In the genomic region with DNA sequence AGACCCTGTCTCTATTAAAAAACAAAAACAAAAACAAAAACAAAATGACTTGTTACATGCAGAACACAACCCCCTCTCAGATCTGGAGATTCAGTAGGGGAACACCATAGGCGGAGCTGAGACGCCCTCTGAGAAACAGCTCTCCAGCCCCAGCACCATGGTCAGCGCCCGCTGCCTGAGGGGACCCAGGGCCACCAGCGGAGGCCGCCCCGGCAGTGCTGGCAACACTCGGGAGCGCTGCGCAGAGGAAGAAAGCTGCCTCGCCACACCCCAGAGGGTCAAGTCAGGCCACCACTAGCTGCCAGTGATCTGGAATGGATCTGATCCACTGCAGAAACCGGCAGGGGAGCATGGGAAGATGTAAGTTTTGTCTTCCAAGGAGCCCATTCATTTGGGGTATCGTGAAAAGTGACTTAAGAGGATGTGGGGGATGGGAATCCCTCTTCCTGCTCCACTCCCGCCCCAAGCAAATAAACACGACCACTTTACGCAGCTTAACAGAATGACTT, we compare ENCODE assay signal across 8 cellular contexts. TPM values are rescaled to one million over a fixed set of nuclear protein-coding genes. Genes with fewer than 3 reads are reported as not detected.
DNase-seq lines count a peak whose midpoint lies in the region; ATAC-seq and TF ChIP-seq lines count a peak whose summit lies in the region.

No MANE protein-coding gene starts in this region.

- H3K27me3 Mint-ChIP-seq in dendritic cell treated with granulocyte-macrophage colony-stimulating factor and Interleukin-4, amounts not matched to agents 40 ng/mL and 50 ng/mL, for 4 days, result peaks cover 88% of the 10 kb centered on the region
- H3K27me3 Mint-ChIP-seq in mesothelial cell of epicardium (ENCODE audit: low read depth), result peaks cover 90% of the 10 kb centered on the region

- H3K27ac ChIP-seq in RWPE2 (ENCODE audit: poor library complexity, severe bottlenecking), result no peak overlapping the region

- intact Hi-C loops in dendritic cell treated with granulocyte-macrophage colony-stimulating factor and Interleukin-4, amounts not matched to agents 40 ng/mL and 50 ng/mL, for 4 days (cut with micrococcal nuclease), result no loop called here

- H3K4me3 ChIP-seq in RWPE2 (ENCODE audit: severe bottlenecking), result no peak overlapping the region

- H3K36me3 Mint-ChIP-seq in dendritic cell treated with granulocyte-macrophage colony-stimulating factor and Interleukin-4, amounts not matched to agents 40 ng/mL and 50 ng/mL, for 4 days (ENCODE audit: low read depth), result no peaks in the 10 kb centered on the region
- peaks cover 2% of the 10 kb centered on the region for H3K36me3 Mint-ChIP-seq in mesothelial cell of epicardium

- H3K4me3 Mint-ChIP-seq in dendritic cell treated with granulocyte-macrophage colony-stimulating factor and Interleukin-4, amounts not matched to agents 40 ng/mL and 50 ng/mL, for 4 days, result peak overlapping the region; percentile 7
- no peak overlapping the region for H3K4me3 Mint-ChIP-seq in mesothelial cell of epicardium

- no peaks in the 10 kb centered on the region for H3K4me1 ChIP-seq in RWPE2 (ENCODE audit: insufficient read depth, poor library complexity, severe bottlenecking)

- DNase-seq in CD1c-positive myeloid dendritic cell (ENCODE audit: extremely low spot score), result peak; percentile 50
- no peak for DNase-seq in RWPE2 (ENCODE audit: low spot score)
- peak; percentile 60 to 79 for DNase-seq in mesothelial cell of epicardium (ENCODE audit: low spot score in 2 of 2, unreplicated experiment in 2 of 2)
- no peak for DNase-seq in SK-N-DZ (ENCODE audit: low spot score)
- DNase-seq in ureter (ENCODE audit: low spot score), result no peak

- H3K36me3 ChIP-seq in RWPE2 (ENCODE audit: low read depth), result no peaks in the 10 kb centered on the region

- 0 out of 3 replicates have a peak, but pooled peaks have one; percentile 36 for ATAC-seq in RWPE2 (ENCODE audit: low read depth)
- no peak for ATAC-seq in GM18519 (IDR thresholded peaks at IDR 0.05; ENCODE audit: low FRiP score, unreplicated experiment)
- no peak for ATAC-seq in GM21381 (IDR thresholded peaks at IDR 0.05; ENCODE audit: unreplicated experiment)

- H3K9me3 ChIP-seq in RWPE2 (ENCODE audit: severe bottlenecking), result no peaks in the 10 kb centered on the region

- H3K27me3 ChIP-seq in RWPE2 (ENCODE audit: insufficient read depth, poor library complexity, severe bottlenecking), result peaks cover 53% of the 10 kb centered on the region

- no peak for TF ChIP-seq CTCF in RWPE2 (IDR thresholded peaks at IDR 0.05; ENCODE audit: poor library complexity, severe bottlenecking)
- TF ChIP-seq CTCF in mesothelial cell of epicardium (IDR thresholded peaks at IDR 0.05; ENCODE audit: unreplicated experiment), result no peak

- no peaks in the 10 kb centered on the region for H3K9me3 Mint-ChIP-seq in dendritic cell treated with granulocyte-macrophage colony-stimulating factor and Interleukin-4, amounts not matched to agents 40 ng/mL and 50 ng/mL, for 4 days
- no peaks in the 10 kb centered on the region for H3K9me3 Mint-ChIP-seq in mesothelial cell of epicardium

- peaks cover 23% of the 10 kb centered on the region for H3K4me1 Mint-ChIP-seq in dendritic cell treated with granulocyte-macrophage colony-stimulating factor and Interleukin-4, amounts not matched to agents 40 ng/mL and 50 ng/mL, for 4 days (ENCODE audit: low read depth)
- peaks cover 10% of the 10 kb centered on the region for H3K4me1 Mint-ChIP-seq in mesothelial cell of epicardium

- no peak overlapping the region for H3K27ac Mint-ChIP-seq in dendritic cell treated with granulocyte-macrophage colony-stimulating factor and Interleukin-4, amounts not matched to agents 40 ng/mL and 50 ng/mL, for 4 days
- H3K27ac Mint-ChIP-seq in mesothelial cell of epicardium, result no peak overlapping the region

RNA-seq across cellular contexts. Expression of gene ACTA1, which starts 3.1 kb away (rescaled TPM):
- total RNA-seq in mesothelial cell of epicardium (3.6 to 4.1 TPM (median 3.9 TPM) in 3 replicates), ureter (9.5 TPM)
- polyA plus RNA-seq in SK-N-DZ (2014; cell fraction: cytosol; rRNA removed), result not detected in 2 replicates
- polyA plus RNA-seq in SK-N-DZ (2014; cell fraction: nucleus; rRNA removed), result 0.32 and 1.6 TPM in 2 replicates

Comparison
In these comparisons a context has a peak if more than half of its experiments do, and no peak if none do; other contexts are left out.
1. DNase-seq: peak in CD1c-positive myeloid dendritic cell (single experiment) and mesothelial cell of epicardium (2 of 2); none in RWPE2 (single experiment), SK-N-DZ (single experiment) and ureter (single experiment).